ENCODE assay signal across 1 cellular context in the genomic region with DNA sequence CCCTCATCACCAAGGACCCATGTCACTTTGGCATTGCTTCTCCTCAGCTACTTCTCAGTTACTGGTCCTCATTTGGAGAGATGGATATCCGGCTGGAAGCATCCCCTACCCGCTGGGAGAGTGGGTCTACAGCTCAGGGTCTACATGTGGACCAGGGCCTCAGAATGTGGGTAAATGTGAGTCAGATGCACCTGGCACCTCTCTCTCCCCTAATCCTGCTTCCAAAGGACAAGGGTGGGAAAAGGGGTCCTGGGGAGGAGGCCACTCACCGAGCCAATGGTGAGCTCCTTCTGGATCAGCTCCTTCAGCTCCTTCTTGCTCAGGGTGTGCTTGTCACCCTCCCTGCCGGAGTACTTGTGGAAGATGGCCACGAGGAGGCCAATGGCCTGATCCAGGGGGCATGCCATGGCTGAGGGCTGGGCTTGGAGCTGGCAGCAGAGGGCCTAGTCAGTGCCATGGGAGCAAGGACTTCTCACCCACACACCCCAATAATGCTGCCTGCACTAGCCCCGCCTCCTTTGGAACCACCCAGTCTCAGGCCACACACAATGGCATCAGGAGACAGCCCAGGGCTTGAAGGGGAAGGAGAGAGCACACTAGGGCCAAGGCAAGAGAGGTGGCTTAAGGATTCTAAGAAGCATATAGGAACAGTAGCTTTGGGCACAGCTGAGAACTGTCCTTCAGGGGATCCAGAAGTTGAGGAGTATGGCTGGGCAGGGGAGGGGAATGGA.
TF ChIP-seq lines count a peak whose summit lies in the region.

No MANE protein-coding gene starts in this region.

TF ChIP-seq in IMR-90, 13 proteins besides CTCF, POLR2A, EP300 and RAD21:
- TF ChIP-seq USF2 (IDR thresholded peaks at IDR 0.05; ENCODE audit: low read depth, low read length) (no peak), CHD1 (IDR thresholded peaks at IDR 0.05; ENCODE audit: low read depth, low read length) (0 out of 2 replicates have a peak, but pooled peaks have one; percentile 73)
TF ChIP-seq in IMR-90: peak in this region for 1.
